28 cellular contexts compared by ENCODE assay signal in the genomic region with DNA sequence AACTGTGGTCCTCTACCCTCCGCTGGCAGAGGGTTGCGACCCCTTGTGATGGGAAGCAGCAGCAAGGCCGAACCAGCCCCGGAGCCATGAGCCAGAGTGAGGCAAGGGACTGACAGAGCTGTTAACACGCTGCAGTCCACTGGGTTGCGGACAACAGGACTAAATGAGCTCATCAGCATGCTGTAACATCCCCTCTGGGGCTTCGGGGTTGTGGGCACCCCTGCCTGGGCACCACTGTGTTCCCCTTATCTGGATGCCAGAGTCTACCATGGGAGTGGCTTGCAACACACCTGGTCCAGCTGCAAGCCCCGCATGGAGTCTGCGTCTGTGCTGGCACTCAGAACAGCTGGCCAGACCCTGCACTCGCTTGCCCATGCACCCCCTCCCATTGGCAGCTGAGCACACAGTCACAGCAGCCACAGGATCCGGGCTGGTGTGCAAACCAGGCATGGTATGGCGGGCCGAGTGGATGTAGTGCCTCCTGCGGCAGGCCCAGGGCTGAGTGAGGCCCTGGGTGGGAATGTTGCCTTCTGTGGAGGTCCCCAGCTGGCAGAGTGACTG.
"Had no signal": no experiment of that assay in that cellular context is flagged by ENCODE, and none has a peak within 500 bp of the region (broad histone marks: within the 10 kb centered on the region; RNA-seq: fewer than 3 reads in every experiment).

No MANE protein-coding gene starts in this region.

- H3K27me3 ChIP-seq: adrenal gland, brain microvascular endothelial cell had no signal

- DNase-seq: activated CD4-positive, alpha-beta T cell treated with anti-CD3 and anti-CD28 coated beads, Interleukin-2, amount 10 ng/mL, durations not matched to agents 24 days and 14 days; activated CD4-positive, alpha-beta T cell treated with anti-CD3 and anti-CD28 coated beads, Interleukin-2, amount 50 U/mL, for 4 hours; activated CD8-positive, alpha-beta T cell treated with anti-CD3 and anti-CD28 coated beads for 36 hours; activated effector memory CD4-positive, alpha-beta T cell treated with anti-CD3 and anti-CD28 coated beads, Interleukin-2, amount 50 U/mL, for 16 hours; activated naive CD4-positive, alpha-beta T cell treated with anti-CD3 and anti-CD28 coated beads for 36 hours; activated T-cell treated with anti-CD3 and anti-CD28 coated beads, Interleukin-2, amount 50 U/mL, for 1 hour; activated T-cell treated with anti-CD3 and anti-CD28 coated beads, Interleukin-2, amount 50 U/mL, for 72 hours; adrenal gland; brain microvascular endothelial cell; central memory CD4-positive, alpha-beta T cell; Karpas-422; NCI-H1048; NCI-H1105 treated with DMSO at 0.1 percent for 48 hours; NCI-H1436; NCI-H1694; NCI-H1930; NCI-H2081 treated with DMSO at 0.1 percent for 48 hours; NCI-H345; NCI-H524 treated with DMSO at 0.1 percent for 48 hours; SW 1271; T-helper 1 cell; T-helper 2 cell; T-helper 9 cell; WERI-Rb-1 had no signal

- H3K9me3 ChIP-seq: adrenal gland had no signal

- FAIRE-seq: K562 had no signal

- H3K9me3 Mint-ChIP-seq: activated CD4-positive, alpha-beta T cell treated with anti-CD3 and anti-CD28 coated beads, Interleukin-2, amount 10 ng/mL, durations not matched to agents 24 days and 14 days; activated CD8-positive, alpha-beta T cell treated with anti-CD3 and anti-CD28 coated beads for 36 hours; activated naive CD4-positive, alpha-beta T cell treated with anti-CD3 and anti-CD28 coated beads for 36 hours; activated naive CD4-positive, alpha-beta T cell treated with anti-CD3 and anti-CD28 coated beads, Interleukin-2, amount 50 U/mL, for 72 hours; activated T-cell treated with anti-CD3 and anti-CD28 coated beads, Interleukin-2, amount 50 U/mL, for 72 hours; activated T-helper 17 cell treated with anti-CD3 and anti-CD28 coated beads, Interleukin-2, amount 50 U/mL, for 72 hours had no signal

- H3K4me3 ChIP-seq: adrenal gland, K562 had no signal

- ATAC-seq: activated CD8-positive, alpha-beta T cell treated with anti-CD3 and anti-CD28 coated beads for 36 hours; activated naive CD4-positive, alpha-beta T cell treated with anti-CD3 and anti-CD28 coated beads, Interleukin-2, amount 50 U/mL, for 72 hours; activated T-cell treated with anti-CD3 and anti-CD28 coated beads, Interleukin-2, amount 50 U/mL, for 72 hours; activated T-helper 17 cell treated with anti-CD3 and anti-CD28 coated beads, Interleukin-2, amount 50 U/mL, for 72 hours; K562; Panc1 had no signal

- H3K36me3 ChIP-seq: adrenal gland, brain microvascular endothelial cell, WERI-Rb-1 had no signal

- H3K4me3 Mint-ChIP-seq: activated CD4-positive, alpha-beta T cell treated with anti-CD3 and anti-CD28 coated beads, Interleukin-2, amount 10 ng/mL, durations not matched to agents 24 days and 14 days; activated CD8-positive, alpha-beta T cell treated with anti-CD3 and anti-CD28 coated beads for 36 hours; activated naive CD4-positive, alpha-beta T cell treated with anti-CD3 and anti-CD28 coated beads for 36 hours; activated T-cell treated with anti-CD3 and anti-CD28 coated beads, Interleukin-2, amount 50 U/mL, for 72 hours; activated T-helper 17 cell treated with anti-CD3 and anti-CD28 coated beads, Interleukin-2, amount 50 U/mL, for 72 hours had no signal

- H3K27me3 Mint-ChIP-seq: activated CD4-positive, alpha-beta T cell treated with anti-CD3 and anti-CD28 coated beads, Interleukin-2, amount 10 ng/mL, durations not matched to agents 24 days and 14 days; activated CD8-positive, alpha-beta T cell treated with anti-CD3 and anti-CD28 coated beads for 36 hours; activated T-helper 17 cell treated with anti-CD3 and anti-CD28 coated beads, Interleukin-2, amount 50 U/mL, for 72 hours had no signal

- H3K4me1 Mint-ChIP-seq: activated CD4-positive, alpha-beta T cell treated with anti-CD3 and anti-CD28 coated beads, Interleukin-2, amount 10 ng/mL, durations not matched to agents 24 days and 14 days; activated T-helper 17 cell treated with anti-CD3 and anti-CD28 coated beads, Interleukin-2, amount 50 U/mL, for 72 hours had no signal

- H3K4me1 ChIP-seq: adrenal gland had no signal

- H3K27ac Mint-ChIP-seq: activated CD4-positive, alpha-beta T cell treated with anti-CD3 and anti-CD28 coated beads, Interleukin-2, amount 10 ng/mL, durations not matched to agents 24 days and 14 days; activated CD8-positive, alpha-beta T cell treated with anti-CD3 and anti-CD28 coated beads for 36 hours; activated naive CD4-positive, alpha-beta T cell treated with anti-CD3 and anti-CD28 coated beads for 36 hours; activated naive CD4-positive, alpha-beta T cell treated with anti-CD3 and anti-CD28 coated beads, Interleukin-2, amount 50 U/mL, for 72 hours; activated T-cell treated with anti-CD3 and anti-CD28 coated beads, Interleukin-2, amount 50 U/mL, for 72 hours; activated T-helper 17 cell treated with anti-CD3 and anti-CD28 coated beads, Interleukin-2, amount 50 U/mL, for 72 hours had no signal

- H3K27ac ChIP-seq: adrenal gland, brain microvascular endothelial cell, WERI-Rb-1 had no signal
